14 cellular contexts compared by ENCODE assay signal in genomic region chr4:184415071-184415470, GRCh38. TPM values are rescaled to one million over a fixed set of nuclear protein-coding genes. Genes with fewer than 3 reads are reported as not detected.
DNase-seq lines count a peak whose midpoint lies in the region; ATAC-seq and TF ChIP-seq lines count a peak whose summit lies in the region.
"Had no signal": no experiment of that assay in that cellular context is flagged by ENCODE, and none has a peak within 500 bp of the region (broad histone marks: within the 10 kb centered on the region; RNA-seq: fewer than 3 reads in every experiment).

No MANE protein-coding gene starts in this region.

- H3K4me3 ChIP-seq in left ventricle myocardium inferior, result no peak overlapping the region
- H3K4me3 ChIP-seq: HAP-1, SJSA1 had no signal

- no peaks in the 10 kb centered on the region for H3K9me3 ChIP-seq in T-helper 17 cell (ENCODE audit: control insufficient read depth, low read length, poor library complexity, severe bottlenecking)
- no peaks in the 10 kb centered on the region for H3K9me3 ChIP-seq in left ventricle myocardium inferior (replicated peaks)
- H3K9me3 ChIP-seq: HAP-1, SJSA1 had no signal

- H3K27ac Mint-ChIP-seq in activated T-cell treated with anti-CD3 and anti-CD28 coated beads, Interleukin-2, amount 50 U/mL, for 24 hours, result peak overlapping the region; percentile 90
- H3K27ac Mint-ChIP-seq in T-helper 17 cell (no peak overlapping the region), endothelial cell (ENCODE audit: unreplicated experiment) (no peak overlapping the region)
- H3K27ac Mint-ChIP-seq in stimulated activated memory B cell treated with anti-CD40 and anti-IgM and Interleukin-4, amounts not matched to agents 10 μg/mL and 1 μg/mL and 100 μg/mL, for 72 hours, result peak overlapping the region; percentile 33

- no peak overlapping the region for H3K27ac ChIP-seq in left ventricle myocardium inferior (replicated peaks)
- H3K27ac ChIP-seq: KMS-11, SJSA1 had no signal

- peaks cover 35% of the 10 kb centered on the region for H3K36me3 ChIP-seq in left ventricle myocardium inferior

- DNase-seq in activated T-cell treated with anti-CD3 and anti-CD28 coated beads, Interleukin-2, amount 50 U/mL, for 24 hours, result no peak
- no peak for DNase-seq in activated T-cell treated with anti-CD3 and anti-CD28 coated beads, Interleukin-2, amount 50 U/mL, for 4 hours
- DNase-seq in T-helper 17 cell, result no peak
- no peak for DNase-seq in endothelial cell (ENCODE audit: low spot score)
- no peak for DNase-seq in GM19240 (ENCODE audit: insufficient read length, low spot score)
- DNase-seq in left ventricle myocardium inferior, result no peak
- DNase-seq: DMS 273 treated with DMSO at 0.1 percent for 48 hours; right cardiac atrium; stimulated activated CD4-positive, alpha-beta T cell treated with anti-CD3 and anti-CD28 coated beads, Interleukin-2, amount 100 ng/mL, for 48 hours had no signal

- no peaks in the 10 kb centered on the region for H3K27me3 Mint-ChIP-seq in activated T-cell treated with anti-CD3 and anti-CD28 coated beads, Interleukin-2, amount 50 U/mL, for 24 hours
- no peaks in the 10 kb centered on the region for H3K27me3 Mint-ChIP-seq in activated T-cell treated with anti-CD3 and anti-CD28 coated beads, Interleukin-2, amount 50 U/mL, for 4 hours (ENCODE audit: low read depth)
- no peaks in the 10 kb centered on the region for H3K27me3 Mint-ChIP-seq in T-helper 17 cell
- H3K27me3 Mint-ChIP-seq in endothelial cell (ENCODE audit: unreplicated experiment), result peaks cover 3% of the 10 kb centered on the region
- H3K27me3 Mint-ChIP-seq in stimulated activated memory B cell treated with anti-CD40 and anti-IgM and Interleukin-4, amounts not matched to agents 10 μg/mL and 1 μg/mL and 100 μg/mL, for 72 hours, result no peaks in the 10 kb centered on the region

- TF ChIP-seq CTCF in endothelial cell (IDR thresholded peaks at IDR 0.05; ENCODE audit: unreplicated experiment), result no peak
- no peak for TF ChIP-seq CTCF in left ventricle myocardium inferior (IDR thresholded peaks at IDR 0.05; ENCODE audit: borderline replicate concordance)

- ATAC-seq in activated T-cell treated with anti-CD3 and anti-CD28 coated beads, Interleukin-2, amount 50 U/mL, for 4 hours, result no peak
- ATAC-seq in T-helper 17 cell (no peak), GM21825 (IDR thresholded peaks at IDR 0.05; ENCODE audit: unreplicated experiment) (no peak)
- no peak for ATAC-seq in stimulated activated memory B cell treated with anti-CD40 and anti-IgM and Interleukin-4, amounts not matched to agents 10 μg/mL and 1 μg/mL and 100 μg/mL, for 72 hours
- ATAC-seq: right cardiac atrium had no signal

- peaks cover 79% of the 10 kb centered on the region for H3K4me1 Mint-ChIP-seq in activated T-cell treated with anti-CD3 and anti-CD28 coated beads, Interleukin-2, amount 50 U/mL, for 24 hours (ENCODE audit: low read depth)
- peaks cover 73% of the 10 kb centered on the region for H3K4me1 Mint-ChIP-seq in activated T-cell treated with anti-CD3 and anti-CD28 coated beads, Interleukin-2, amount 50 U/mL, for 4 hours (ENCODE audit: low read depth)
- H3K4me1 Mint-ChIP-seq in T-helper 17 cell (peaks cover 47% of the 10 kb centered on the region), endothelial cell (ENCODE audit: unreplicated experiment) (peaks cover 32% of the 10 kb centered on the region)
- peaks cover 46% of the 10 kb centered on the region for H3K4me1 Mint-ChIP-seq in stimulated activated memory B cell treated with anti-CD40 and anti-IgM and Interleukin-4, amounts not matched to agents 10 μg/mL and 1 μg/mL and 100 μg/mL, for 72 hours

- no peaks in the 10 kb centered on the region for H3K9me3 Mint-ChIP-seq in activated T-cell treated with anti-CD3 and anti-CD28 coated beads, Interleukin-2, amount 50 U/mL, for 24 hours
- no peaks in the 10 kb centered on the region for H3K9me3 Mint-ChIP-seq in activated T-cell treated with anti-CD3 and anti-CD28 coated beads, Interleukin-2, amount 50 U/mL, for 4 hours
- H3K9me3 Mint-ChIP-seq in endothelial cell (ENCODE audit: unreplicated experiment), result no peaks in the 10 kb centered on the region
- no peaks in the 10 kb centered on the region for H3K9me3 Mint-ChIP-seq in stimulated activated memory B cell treated with anti-CD40 and anti-IgM and Interleukin-4, amounts not matched to agents 10 μg/mL and 1 μg/mL and 100 μg/mL, for 72 hours

- H3K4me1 ChIP-seq in left ventricle myocardium inferior, result peaks cover 82% of the 10 kb centered on the region
- H3K4me1 ChIP-seq: HAP-1 had no signal

- H3K4me3 Mint-ChIP-seq in activated T-cell treated with anti-CD3 and anti-CD28 coated beads, Interleukin-2, amount 50 U/mL, for 24 hours, result no peak overlapping the region
- H3K4me3 Mint-ChIP-seq in activated T-cell treated with anti-CD3 and anti-CD28 coated beads, Interleukin-2, amount 50 U/mL, for 4 hours, result no peak overlapping the region
- peak overlapping the region; percentile 7 for H3K4me3 Mint-ChIP-seq in T-helper 17 cell
- H3K4me3 Mint-ChIP-seq in endothelial cell (ENCODE audit: unreplicated experiment), result peak overlapping the region; percentile 54
- H3K4me3 Mint-ChIP-seq in stimulated activated memory B cell treated with anti-CD40 and anti-IgM and Interleukin-4, amounts not matched to agents 10 μg/mL and 1 μg/mL and 100 μg/mL, for 72 hours, result no peak overlapping the region

- intact Hi-C loops in left ventricle myocardium inferior (cut with micrococcal nuclease), result no loop called here

- peaks cover 83% of the 10 kb centered on the region for H3K36me3 Mint-ChIP-seq in activated T-cell treated with anti-CD3 and anti-CD28 coated beads, Interleukin-2, amount 50 U/mL, for 24 hours (ENCODE audit: low read depth)
- H3K36me3 Mint-ChIP-seq in activated T-cell treated with anti-CD3 and anti-CD28 coated beads, Interleukin-2, amount 50 U/mL, for 4 hours (ENCODE audit: insufficient read depth), result peaks cover 29% of the 10 kb centered on the region
- H3K36me3 Mint-ChIP-seq in T-helper 17 cell (ENCODE audit: low read depth) (peaks cover 2% of the 10 kb centered on the region), endothelial cell (ENCODE audit: low read depth, unreplicated experiment) (peaks cover 40% of the 10 kb centered on the region)
- peaks cover 63% of the 10 kb centered on the region for H3K36me3 Mint-ChIP-seq in stimulated activated memory B cell treated with anti-CD40 and anti-IgM and Interleukin-4, amounts not matched to agents 10 μg/mL and 1 μg/mL and 100 μg/mL, for 72 hours

- no peaks in the 10 kb centered on the region for H3K27me3 ChIP-seq in left ventricle myocardium inferior (ENCODE audit: low read depth)
- H3K27me3 ChIP-seq: SJSA1 had no signal

RNA-seq across cellular contexts. Expression of gene IRF2, which starts 59.3 kb away (rescaled TPM):
- total RNA-seq in activated T-cell treated with anti-CD3 and anti-CD28 coated beads, Interleukin-2, amount 50 U/mL, for 4 hours, result 10 to 100 TPM; 29.3 to 37.4 (median 32.8) TPM
- 10 to 100 TPM; 33.5 to 37.2 TPM for total RNA-seq in T-helper 17 cell
- 27.6 TPM for total RNA-seq in endothelial cell (ENCODE audit: unreplicated experiment)
- 25.9 TPM for total RNA-seq in left ventricle myocardium inferior

Comparison
In these comparisons a context has a peak if more than half of its experiments do, and no peak if none do; other contexts are left out.
1. H3K27ac Mint-ChIP-seq: peak in activated T-cell treated with anti-CD3 and anti-CD28 coated beads, Interleukin-2, amount 50 U/mL, for 24 hours (single experiment) and stimulated activated memory B cell treated with anti-CD40 and anti-IgM and Interleukin-4, amounts not matched to agents 10 μg/mL and 1 μg/mL and 100 μg/mL, for 72 hours (single experiment); none in T-helper 17 cell (single experiment) and endothelial cell (single experiment).
2. H3K4me3 Mint-ChIP-seq: peak in T-helper 17 cell (single experiment) and endothelial cell (single experiment); none in activated T-cell treated with anti-CD3 and anti-CD28 coated beads, Interleukin-2, amount 50 U/mL, for 24 hours (single experiment), activated T-cell treated with anti-CD3 and anti-CD28 coated beads, Interleukin-2, amount 50 U/mL, for 4 hours (single experiment) and stimulated activated memory B cell treated with anti-CD40 and anti-IgM and Interleukin-4, amounts not matched to agents 10 μg/mL and 1 μg/mL and 100 μg/mL, for 72 hours (single experiment).